Comparison of ENCODE assay signal across 19 cellular contexts in genomic region chr13:83211301-83211700, GRCh38.
"Had no signal": no experiment of that assay in that cellular context is flagged by ENCODE, and none has a peak within 500 bp of the region (broad histone marks: within the 10 kb centered on the region; RNA-seq: fewer than 3 reads in every experiment).

No MANE protein-coding gene starts in this region.

- H3K36me3 ChIP-seq: adrenal gland, neutrophil, right atrium auricular region had no signal

- H3K9me3 ChIP-seq: adrenal gland, neutrophil had no signal

- DNase-seq: activated CD4-positive, alpha-beta memory T cell treated with anti-CD3 and anti-CD28 coated beads, Interleukin-2, amount 10 ng/mL, durations not matched to agents 7 days and 5 days; activated CD4-positive, alpha-beta T cell treated with anti-CD3 and anti-CD28 coated beads for 4 hours; activated effector memory CD4-positive, alpha-beta T cell treated with Interleukin-2 at 50 U/mL for 16 hours; activated naive CD4-positive, alpha-beta T cell treated with anti-CD3 and anti-CD28 coated beads, Interleukin-2, amount 50 U/mL, for 16 hours; activated T-cell treated with anti-CD3 and anti-CD28 coated beads, Interleukin-2, amount 50 U/mL, for 4 hours; adrenal gland; dermis blood vessel endothelial cell; glutamatergic neuron; hypothalamus; kidney glomerular epithelial cell; mesenchymal stem cell; natural killer cell; small intestine; stimulated activated naive CD8-positive, alpha-beta T cell treated with anti-CD3 and anti-CD28 coated beads, Interleukin-15, amount 100 ng/mL, for 72 hours; T-helper 2 cell had no signal

- H3K27me3 ChIP-seq: adrenal gland, neutrophil, right atrium auricular region had no signal

- H3K4me3 ChIP-seq: adrenal gland, right atrium auricular region had no signal

- H3K4me1 ChIP-seq: adrenal gland, right atrium auricular region had no signal

- ATAC-seq: activated T-cell treated with anti-CD3 and anti-CD28 coated beads, Interleukin-2, amount 50 U/mL, for 4 hours; natural killer cell; stimulated activated naive CD8-positive, alpha-beta T cell treated with anti-CD3 and anti-CD28 coated beads, Interleukin-15, amount 100 ng/mL, for 72 hours; WTC11 had no signal

- H3K27ac ChIP-seq: adrenal gland, epithelial cell of prostate, neutrophil, right atrium auricular region had no signal
